In genomic region chr18:47180765-47181164, GRCh38 we compare ENCODE assay signal across 1 cellular context.
TF ChIP-seq lines count a peak whose summit lies in the region.

No MANE protein-coding gene starts in this region.

TF ChIP-seq in GM12878, 131 proteins besides CTCF, POLR2A, EP300 and RAD21:
- TF ChIP-seq SPI1 (IDR thresholded peaks at IDR 0.05; ENCODE audit: borderline replicate concordance, insufficient read depth, low read depth, low read length) (peak; percentile 55; the same call in 1 of the 2 replicates), SKIL (IDR thresholded peaks at IDR 0.05; ENCODE audit: low read depth, poor library complexity, severe bottlenecking) (no peak), CBFB (IDR thresholded peaks at IDR 0.05; ENCODE audit: low read depth) (no peak)
